12 cellular contexts compared by ENCODE assay signal in the genomic region with DNA sequence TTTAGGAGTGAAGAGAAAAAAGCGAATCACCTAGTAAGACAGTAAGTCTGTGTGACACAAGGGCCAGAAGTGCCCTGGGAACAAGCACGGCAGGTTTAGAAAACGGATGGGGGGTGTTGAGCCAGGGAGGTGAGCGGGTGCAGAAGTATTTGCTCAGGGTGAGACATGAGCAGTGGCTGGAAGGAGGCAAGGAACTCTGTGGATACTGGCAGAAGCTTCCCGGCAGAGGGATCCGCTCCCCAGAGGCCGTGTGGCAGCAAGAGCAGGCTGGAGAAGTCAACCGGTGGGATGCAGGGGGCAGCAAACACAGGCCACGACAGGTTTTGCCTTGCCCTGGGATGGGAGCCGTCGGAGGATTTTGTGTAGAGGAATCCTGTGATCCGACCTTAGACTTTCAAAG. TPM values are rescaled to one million over a fixed set of nuclear protein-coding genes. Genes with fewer than 3 reads are reported as not detected.
DNase-seq lines count a peak whose midpoint lies in the region; FAIRE-seq and TF ChIP-seq lines count a peak whose summit lies in the region.
"Had no signal": no experiment of that assay in that cellular context is flagged by ENCODE, and none has a peak within 500 bp of the region (broad histone marks: within the 10 kb centered on the region; RNA-seq: fewer than 3 reads in every experiment).

No MANE protein-coding gene starts in this region.

- peaks cover 28% of the 10 kb centered on the region for H3K36me3 Mint-ChIP-seq in activated CD4-positive, alpha-beta T cell treated with anti-CD3 and anti-CD28 coated beads, Interleukin-2, amount 10 ng/mL, durations not matched to agents 7 days and 5 days (ENCODE audit: low read depth)

- peaks cover 34% of the 10 kb centered on the region for H3K4me1 Mint-ChIP-seq in activated CD4-positive, alpha-beta T cell treated with anti-CD3 and anti-CD28 coated beads, Interleukin-2, amount 10 ng/mL, durations not matched to agents 7 days and 5 days

- 71% methylated on average over 12 of the region's 12 CpGs for WGBS in smooth muscle cell (ENCODE audit: low lambda C conversion rate)

- H3K27ac Mint-ChIP-seq in activated CD4-positive, alpha-beta T cell treated with anti-CD3 and anti-CD28 coated beads, Interleukin-2, amount 10 ng/mL, durations not matched to agents 7 days and 5 days: peak overlapping the region; percentile 80

- H3K9me3 ChIP-seq in smooth muscle cell (replicated peaks; ENCODE audit: low read depth): no peaks in the 10 kb centered on the region
- H3K9me3 ChIP-seq: uterus had no signal

- H3K4me3 Mint-ChIP-seq in activated CD4-positive, alpha-beta T cell treated with anti-CD3 and anti-CD28 coated beads, Interleukin-2, amount 10 ng/mL, durations not matched to agents 7 days and 5 days: peak overlapping the region; percentile 92

- H3K4me3 ChIP-seq in fibroblast of the aortic adventitia (ENCODE audit: low read depth, low read length) (peak overlapping the region; percentile 13), smooth muscle cell (no peak overlapping the region)
- H3K4me3 ChIP-seq: uterus had no signal

- H3K36me3 ChIP-seq in smooth muscle cell (ENCODE audit: low read depth): peaks cover 5% of the 10 kb centered on the region
- H3K36me3 ChIP-seq: uterus had no signal

- peaks cover 21% of the 10 kb centered on the region for H3K79me2 ChIP-seq in smooth muscle cell (ENCODE audit: low read depth)

- POLR2A ChIA-PET in activated CD4-positive, alpha-beta T cell treated with anti-CD3 and anti-CD28 coated beads, Interleukin-2, amount 10 ng/mL, durations not matched to agents 7 days and 5 days (lab: Charles Lee): no interaction called here

- no peaks in the 10 kb centered on the region for H3K27me3 ChIP-seq in smooth muscle cell (ENCODE audit: low read depth)
- H3K27me3 ChIP-seq: uterus had no signal

- TF ChIP-seq CTCF in VCaP (conservative IDR thresholded peaks at IDR 0.05) (no peak), fibroblast of the aortic adventitia (IDR thresholded peaks at IDR 0.05; ENCODE audit: insufficient read depth, low read length) (no peak), smooth muscle cell (IDR thresholded peaks at IDR 0.05; ENCODE audit: borderline replicate concordance, insufficient read depth, poor library complexity, severe bottlenecking) (no peak)

- no peak for DNase-seq in activated CD4-positive, alpha-beta T cell treated with anti-CD3 and anti-CD28 coated beads, Interleukin-2, amount 10 ng/mL, durations not matched to agents 7 days and 5 days
- no peak for DNase-seq in activated CD4-positive, alpha-beta T cell treated with anti-CD3 and anti-CD28 coated beads for 4 hours
- DNase-seq in fibroblast of the aortic adventitia (ENCODE audit: low read depth) (no peak), smooth muscle cell (lab: John Stamatoyannopoulos, UW; ENCODE audit: unreplicated experiment) (no peak), NCI-H146 treated with DMSO at 0.1 percent for 48 hours (lab: John Stamatoyannopoulos, UW; ENCODE audit: unreplicated experiment) (no peak), HTR-8/SVneo (ENCODE audit: insufficient read length, low spot score) (no peak)
- no peak for DNase-seq in stimulated activated CD4-positive, alpha-beta T cell treated with anti-CD3 and anti-CD28 coated beads, Interleukin-4, amount 100 ng/mL, for 4 hours
- DNase-seq: ACHN; activated CD4-positive, alpha-beta T cell treated with anti-CD3 and anti-CD28 coated beads, Interleukin-2, amount 50 U/mL, for 4 hours; uterus had no signal

- H2AFZ ChIP-seq in smooth muscle cell (ENCODE audit: low read depth): no peak overlapping the region

- H3K27ac ChIP-seq in VCaP: peak overlapping the region; percentile 97
- H3K27ac ChIP-seq in smooth muscle cell (ENCODE audit: low read depth): peak overlapping the region; percentile 5
- H3K27ac ChIP-seq: uterus had no signal

- H3F3A ChIP-seq in smooth muscle cell (ENCODE audit: low read depth): peaks cover 5% of the 10 kb centered on the region

- FAIRE-seq in HTR-8/SVneo (lab: Jason Lieb, UNC): no peak
- FAIRE-seq: G401.6 had no signal

- H3K27me3 Mint-ChIP-seq in activated CD4-positive, alpha-beta T cell treated with anti-CD3 and anti-CD28 coated beads, Interleukin-2, amount 10 ng/mL, durations not matched to agents 7 days and 5 days: no peaks in the 10 kb centered on the region

- H3K4me1 ChIP-seq in smooth muscle cell (ENCODE audit: low read depth): peaks cover 8% of the 10 kb centered on the region

- CTCF ChIA-PET in activated CD4-positive, alpha-beta T cell treated with anti-CD3 and anti-CD28 coated beads, Interleukin-2, amount 10 ng/mL, durations not matched to agents 7 days and 5 days (lab: Charles Lee): interaction anchor here (1.1 kb wide), 1 partner anchor 10 kb away, joined by 3 read pairs; no protein-coding TSS in a partner anchor

- H3K4me2 ChIP-seq in smooth muscle cell: no peak overlapping the region

- no peaks in the 10 kb centered on the region for H3K9me3 Mint-ChIP-seq in activated CD4-positive, alpha-beta T cell treated with anti-CD3 and anti-CD28 coated beads, Interleukin-2, amount 10 ng/mL, durations not matched to agents 7 days and 5 days

- H3K9ac ChIP-seq in smooth muscle cell (ENCODE audit: low read depth): no peak overlapping the region

- H4K20me1 ChIP-seq in smooth muscle cell (ENCODE audit: low read depth): no peaks in the 10 kb centered on the region

RNA-seq across cellular contexts. Expression of gene UVSSA, which starts 2.3 kb away (rescaled TPM):
- total RNA-seq in activated CD4-positive, alpha-beta T cell treated with anti-CD3 and anti-CD28 coated beads, Interleukin-2, amount 10 ng/mL, durations not matched to agents 7 days and 5 days: 10 to 100 TPM; 19.1 to 23.0 TPM
- total RNA-seq in fibroblast of the aortic adventitia (ENCODE audit: low replicate concordance): 8.7 and 32.2 TPM in 2 replicates
- total RNA-seq in smooth muscle cell: 6.6 and 9.0 TPM in 2 replicates
- 13.0 and 14.9 TPM in 2 replicates for polyA plus RNA-seq in smooth muscle cell

RNA-seq across cellular contexts. Expression of gene MAEA, which starts 55.0 kb away (rescaled TPM):
- 10 to 100 TPM; 63.8 to 69.0 TPM for total RNA-seq in activated CD4-positive, alpha-beta T cell treated with anti-CD3 and anti-CD28 coated beads, Interleukin-2, amount 10 ng/mL, durations not matched to agents 7 days and 5 days
- total RNA-seq in fibroblast of the aortic adventitia (ENCODE audit: low replicate concordance) (54.8 and 98.0 TPM in 2 replicates), smooth muscle cell (40.8 and 48.2 TPM in 2 replicates)
- polyA plus RNA-seq in smooth muscle cell: 48.0 and 60.9 TPM in 2 replicates
